ENCODE assay signal across 9 cellular contexts in the genomic region with DNA sequence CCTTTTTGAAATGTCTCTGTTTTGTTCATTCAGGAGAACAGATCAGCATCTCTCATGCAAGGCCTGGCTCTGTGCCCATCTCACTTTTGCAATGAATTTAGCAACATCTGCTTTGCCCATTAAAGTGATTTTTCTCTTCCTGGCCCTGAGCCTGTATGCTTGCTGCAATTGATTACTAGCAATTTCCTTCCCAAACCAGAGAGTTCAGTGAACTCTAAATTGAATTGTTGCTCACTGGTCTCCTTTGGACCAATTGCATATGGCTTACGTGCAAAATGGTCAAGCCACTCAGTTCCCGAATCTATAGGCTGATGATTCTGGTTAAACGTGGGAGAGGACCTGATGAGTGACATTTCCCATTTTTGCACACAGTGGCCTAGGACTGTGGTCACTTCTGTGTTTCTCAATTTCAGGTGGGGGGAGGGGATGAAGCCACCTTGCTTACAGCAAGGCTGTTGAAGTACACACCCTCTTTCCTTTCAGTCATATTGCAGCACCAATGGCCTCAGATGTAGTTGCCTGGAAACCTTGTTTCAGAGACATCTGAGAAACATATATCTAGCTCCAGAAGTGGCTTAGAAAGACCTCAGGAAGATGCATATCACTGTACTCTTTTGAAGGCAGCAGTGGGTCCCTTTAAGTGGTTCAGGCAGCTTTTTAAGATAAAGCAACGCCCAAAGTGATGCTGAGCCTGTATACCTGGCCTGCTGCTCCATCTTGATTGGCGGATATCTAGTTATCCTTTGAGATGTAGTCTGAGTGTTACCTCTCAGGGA.
DNase-seq lines count a peak whose midpoint lies in the region; ATAC-seq, FAIRE-seq and TF ChIP-seq lines count a peak whose summit lies in the region.
"Had no signal": no experiment of that assay in that cellular context is flagged by ENCODE, and none has a peak within 500 bp of the region (broad histone marks: within the 10 kb centered on the region; RNA-seq: fewer than 3 reads in every experiment).

No MANE protein-coding gene starts in this region.

- H3K79me2 ChIP-seq in Loucy (ENCODE audit: insufficient read depth, low read length): no peaks in the 10 kb centered on the region

- no peaks in the 10 kb centered on the region for H3K9me2 ChIP-seq in Loucy (replicated peaks; ENCODE audit: low read depth, low read length)

- H3K4me3 Mint-ChIP-seq in activated naive CD8-positive, alpha-beta T cell treated with anti-CD3 and anti-CD28 coated beads, Interleukin-2, amount 50 U/mL, for 24 hours: peak overlapping the region; percentile 23
- H3K4me3 Mint-ChIP-seq in natural killer cell treated with Interleukin-12 subunit alpha and Interleukin-12 subunit beta and Interleukin-15 and Interleukin-18, amount 100 ng/mL, for 72 hours: peak overlapping the region; percentile 42
- H3K4me3 Mint-ChIP-seq: neural crest cell had no signal

- H3K4me1 Mint-ChIP-seq in activated naive CD8-positive, alpha-beta T cell treated with anti-CD3 and anti-CD28 coated beads, Interleukin-2, amount 50 U/mL, for 24 hours: peaks cover 73% of the 10 kb centered on the region
- H3K4me1 Mint-ChIP-seq in natural killer cell treated with Interleukin-12 subunit alpha and Interleukin-12 subunit beta and Interleukin-15 and Interleukin-18, amount 100 ng/mL, for 72 hours (ENCODE audit: low read depth in 2 of 2): peaks cover 51 to 67% of the 10 kb centered on the region in 2 donors

- no peaks in the 10 kb centered on the region for H3K27me3 ChIP-seq in Loucy (ENCODE audit: insufficient read depth, low read length, poor library complexity, severe bottlenecking)

- H3F3A ChIP-seq in Loucy (ENCODE audit: low read depth): no peaks in the 10 kb centered on the region

- no peak overlapping the region for H2AFZ ChIP-seq in Loucy (ENCODE audit: low read length)

- H4K20me1 ChIP-seq in Loucy (ENCODE audit: insufficient read depth, low read length, poor library complexity, severe bottlenecking): no peaks in the 10 kb centered on the region

- peaks cover 7% of the 10 kb centered on the region for H3K9me3 Mint-ChIP-seq in activated naive CD8-positive, alpha-beta T cell treated with anti-CD3 and anti-CD28 coated beads, Interleukin-2, amount 50 U/mL, for 24 hours
- H3K9me3 Mint-ChIP-seq in natural killer cell treated with Interleukin-12 subunit alpha and Interleukin-12 subunit beta and Interleukin-15 and Interleukin-18, amount 100 ng/mL, for 72 hours: peaks cover 9% of the 10 kb centered on the region

- ATAC-seq in GM21786 (IDR thresholded peaks at IDR 0.05; ENCODE audit: unreplicated experiment): peak; percentile 54
- peak; percentile 61 for ATAC-seq in activated naive CD8-positive, alpha-beta T cell treated with anti-CD3 and anti-CD28 coated beads, Interleukin-2, amount 50 U/mL, for 24 hours
- peak in 1 of 2 donors; percentile 49 for ATAC-seq in natural killer cell treated with Interleukin-12 subunit alpha and Interleukin-12 subunit beta and Interleukin-15 and Interleukin-18, amount 100 ng/mL, for 72 hours

- peaks cover 1% of the 10 kb centered on the region for H3K27me3 Mint-ChIP-seq in activated naive CD8-positive, alpha-beta T cell treated with anti-CD3 and anti-CD28 coated beads, Interleukin-2, amount 50 U/mL, for 24 hours
- H3K27me3 Mint-ChIP-seq in natural killer cell treated with Interleukin-12 subunit alpha and Interleukin-12 subunit beta and Interleukin-15 and Interleukin-18, amount 100 ng/mL, for 72 hours: peaks cover 0 to 3% of the 10 kb centered on the region in 2 donors

- H3K36me3 ChIP-seq in Loucy (ENCODE audit: insufficient read depth, low read length): no peaks in the 10 kb centered on the region

- H3K27ac Mint-ChIP-seq in activated naive CD8-positive, alpha-beta T cell treated with anti-CD3 and anti-CD28 coated beads, Interleukin-2, amount 50 U/mL, for 24 hours: no peak overlapping the region
- peak overlapping the region; percentile 18 to 53 for H3K27ac Mint-ChIP-seq in natural killer cell treated with Interleukin-12 subunit alpha and Interleukin-12 subunit beta and Interleukin-15 and Interleukin-18, amount 100 ng/mL, for 72 hours

- TF ChIP-seq CTCF in Loucy (conservative IDR thresholded peaks at IDR 0.05; ENCODE audit: low read length): no peak

- H3K36me3 Mint-ChIP-seq in activated naive CD8-positive, alpha-beta T cell treated with anti-CD3 and anti-CD28 coated beads, Interleukin-2, amount 50 U/mL, for 24 hours (ENCODE audit: low read depth): peaks cover 2% of the 10 kb centered on the region
- peaks cover 5% of the 10 kb centered on the region for H3K36me3 Mint-ChIP-seq in natural killer cell treated with Interleukin-12 subunit alpha and Interleukin-12 subunit beta and Interleukin-15 and Interleukin-18, amount 100 ng/mL, for 72 hours

- no peak for DNase-seq in GM18507 (ENCODE audit: extremely low spot score, insufficient read length, low read depth)
- peak; percentile 20 for DNase-seq in activated naive CD8-positive, alpha-beta T cell treated with anti-CD3 and anti-CD28 coated beads, Interleukin-2, amount 50 U/mL, for 24 hours
- DNase-seq in natural killer cell treated with Interleukin-12 subunit alpha and Interleukin-12 subunit beta and Interleukin-15 and Interleukin-18, amount 100 ng/mL, for 72 hours (ENCODE audit: low spot score): no peak
- no peak for DNase-seq in HuH-7 (ENCODE audit: low spot score)
- DNase-seq in NCI-H2107 (lab: John Stamatoyannopoulos, UW): no peak
- no peak for DNase-seq in NCI-H187 (lab: John Stamatoyannopoulos, UW)

- no peak overlapping the region for H3K9ac ChIP-seq in Loucy (ENCODE audit: low read depth, low read length, poor library complexity, severe bottlenecking)

- H3K4me1 ChIP-seq in Loucy (ENCODE audit: insufficient read depth, low read length, poor library complexity, severe bottlenecking): peaks cover 91% of the 10 kb centered on the region

- no peaks in the 10 kb centered on the region for H3K9me3 ChIP-seq in Loucy (ENCODE audit: insufficient read depth, low read depth, low read length)

- H3K4me2 ChIP-seq in Loucy (ENCODE audit: low read depth, low read length, poor library complexity, severe bottlenecking): peak overlapping the region; percentile 13

- H3K4me3 ChIP-seq in Loucy (ENCODE audit: low read length, poor library complexity, severe bottlenecking): no peak overlapping the region

- FAIRE-seq in GM18507 (lab: Jason Lieb, UNC): peak; percentile 99
